Comparison of ENCODE assay signal across 29 cellular contexts in the genomic region with DNA sequence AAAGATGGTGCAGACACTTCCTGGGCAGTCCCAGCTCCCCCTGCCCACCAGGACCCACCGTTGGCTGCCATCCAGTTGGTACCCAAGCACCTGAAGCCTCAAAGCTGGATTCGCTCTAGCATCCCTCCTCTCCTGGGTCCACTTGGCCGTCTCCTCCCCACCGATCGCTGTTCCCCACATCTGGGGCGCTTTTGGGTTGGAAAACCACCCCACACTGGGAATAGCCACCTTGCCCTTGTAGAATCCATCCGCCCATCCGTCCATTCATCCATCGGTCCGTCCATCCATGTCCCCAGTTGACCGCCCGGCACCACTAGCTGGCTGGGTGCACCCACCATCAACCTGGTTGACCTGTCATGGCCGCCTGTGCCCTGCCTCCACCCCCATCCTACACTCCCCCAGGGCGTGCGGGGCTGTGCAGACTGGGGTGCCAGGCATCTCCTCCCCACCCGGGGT. TPM values are rescaled to one million over a fixed set of nuclear protein-coding genes. Genes with fewer than 3 reads are reported as not detected.
DNase-seq lines count a peak whose midpoint lies in the region; ATAC-seq and TF ChIP-seq lines count a peak whose summit lies in the region.
"Had no signal": no experiment of that assay in that cellular context is flagged by ENCODE, and none has a peak within 500 bp of the region (broad histone marks: within the 10 kb centered on the region; RNA-seq: fewer than 3 reads in every experiment).

No MANE protein-coding gene starts in this region.

- TF ChIP-seq POLR2A in gastroesophageal sphincter (IDR thresholded peaks at IDR 0.05) = no peak

- H3K27me3 Mint-ChIP-seq in T-helper 2 cell treated with Interferon-gamma antibody and Interleukin-4, amounts not matched to agents 5 μg/mL and 100 μg/mL, for 36 hours (ENCODE audit: low read depth) = no peaks in the 10 kb centered on the region

- H3K79me2 ChIP-seq in osteoblast (ENCODE audit: insufficient read depth, low read length) = no peaks in the 10 kb centered on the region

- DNase-seq in right cardiac atrium (peak in 1 of 3 donors; percentile 70), left ventricle myocardium inferior (no peak), osteoblast (ENCODE audit: insufficient read length, low spot score, missing footprints) (peak; percentile 31), aorta (peak; percentile 52 to 74), NOMO-1 treated with DMSO at 0.1 percent for 48 hours (lab: John Stamatoyannopoulos, UW; ENCODE audit: unreplicated experiment) (no peak)
- DNase-seq in T-helper 2 cell treated with Interferon-gamma antibody and Interleukin-4, amounts not matched to agents 5 μg/mL and 100 μg/mL, for 36 hours (ENCODE audit: low spot score) = no peak
- DNase-seq: CD8-positive, alpha-beta memory T cell; DMS 273 treated with DMSO at 0.1 percent for 48 hours; DMS79; EL; GDM1; Kasumi-1; MV-4-11; NCI-H1105; NCI-H1436 treated with DMSO at 0.1 percent for 48 hours; NCI-H1930; NCI-H446; NCI-H524 treated with DMSO at 0.1 percent for 48 hours; NCI-H82; NK-92 treated with Interleukin-12 subunit alpha and Interleukin-12 subunit beta, amount 100 ng/mL, for 24 hours; RPMI8226; SHP77 had no signal

- H4K20me1 ChIP-seq in osteoblast (ENCODE audit: insufficient read depth, low read length) = no peaks in the 10 kb centered on the region

- H3K27ac Mint-ChIP-seq in T-helper 2 cell treated with Interferon-gamma antibody and Interleukin-4, amounts not matched to agents 5 μg/mL and 100 μg/mL, for 36 hours = no peak overlapping the region
- H3K27ac Mint-ChIP-seq: CD14-positive monocyte had no signal

- no peaks in the 10 kb centered on the region for H3K4me1 Mint-ChIP-seq in T-helper 2 cell treated with Interferon-gamma antibody and Interleukin-4, amounts not matched to agents 5 μg/mL and 100 μg/mL, for 36 hours (ENCODE audit: low read depth)
- H3K4me1 Mint-ChIP-seq: CD14-positive monocyte; CD8-positive, alpha-beta memory T cell had no signal

- TF ChIP-seq EP300 in gastroesophageal sphincter (IDR thresholded peaks at IDR 0.05) = no peak

- no peak for TF ChIP-seq CTCF in left ventricle myocardium inferior (IDR thresholded peaks at IDR 0.05; ENCODE audit: borderline replicate concordance)
- no peak for TF ChIP-seq CTCF in gastroesophageal sphincter (IDR thresholded peaks at IDR 0.05)
- TF ChIP-seq CTCF in osteoblast (IDR thresholded peaks at IDR 0.05; ENCODE audit: extremely low read depth, low read depth, low read length) = no peak

- H3K36me3 Mint-ChIP-seq in T-helper 2 cell treated with Interferon-gamma antibody and Interleukin-4, amounts not matched to agents 5 μg/mL and 100 μg/mL, for 36 hours (ENCODE audit: low read depth) = no peaks in the 10 kb centered on the region
- H3K36me3 Mint-ChIP-seq: CD14-positive monocyte; CD8-positive, alpha-beta memory T cell had no signal

- H2AFZ ChIP-seq in osteoblast (ENCODE audit: low read length) = no peak overlapping the region

- H3K4me1 ChIP-seq in right cardiac atrium (ENCODE audit: control insufficient read depth, insufficient read depth, low read length) (no peaks in the 10 kb centered on the region), left ventricle myocardium inferior (no peaks in the 10 kb centered on the region), gastroesophageal sphincter (no peaks in the 10 kb centered on the region), osteoblast (ENCODE audit: insufficient read depth, low read length) (no peaks in the 10 kb centered on the region), aorta (ENCODE audit: control insufficient read depth in 1 of 2, insufficient read depth in 2 of 2, low read length in 2 of 2) (no peaks in the 10 kb centered on the region)

- no peaks in the 10 kb centered on the region for H3K27me3 ChIP-seq in right cardiac atrium (ENCODE audit: control insufficient read depth, insufficient read depth)
- H3K27me3 ChIP-seq in left ventricle myocardium inferior (ENCODE audit: low read depth) = no peaks in the 10 kb centered on the region
- no peaks in the 10 kb centered on the region for H3K27me3 ChIP-seq in gastroesophageal sphincter
- no peaks in the 10 kb centered on the region for H3K27me3 ChIP-seq in osteoblast (ENCODE audit: insufficient read depth, low read length)
- H3K27me3 ChIP-seq in aorta (ENCODE audit: control insufficient read depth in 1 of 2, insufficient read depth in 2 of 2, low read length in 1 of 2) = no peaks in the 10 kb centered on the region

- no peak overlapping the region for H3K4me3 ChIP-seq in right cardiac atrium (ENCODE audit: low read length)
- no peak overlapping the region for H3K4me3 ChIP-seq in left ventricle myocardium inferior
- H3K4me3 ChIP-seq in gastroesophageal sphincter = no peak overlapping the region
- H3K4me3 ChIP-seq in osteoblast (ENCODE audit: insufficient read depth, low read length) = no peak overlapping the region
- no peak overlapping the region for H3K4me3 ChIP-seq in aorta (ENCODE audit: low read length in 2 of 2)
- H3K4me3 ChIP-seq: GM12878, K562 had no signal

- H3K27ac ChIP-seq in right cardiac atrium (ENCODE audit: low read length) (no peak overlapping the region), left ventricle myocardium inferior (replicated peaks) (no peak overlapping the region), gastroesophageal sphincter (no peak overlapping the region), osteoblast (ENCODE audit: low read depth, low read length) (no peak overlapping the region), aorta (ENCODE audit: low read depth in 1 of 2, low read length in 2 of 2) (peak overlapping the region in 1 of 2 donors; percentile 12)

- ATAC-seq in right cardiac atrium = peak; percentile 6 to 12
- peak; percentile 3 for ATAC-seq in gastroesophageal sphincter
- no peak for ATAC-seq in aorta (ENCODE audit: low FRiP score)
- ATAC-seq in HG02623 (IDR thresholded peaks at IDR 0.05; ENCODE audit: unreplicated experiment) = no peak
- ATAC-seq: GM12878, K562 had no signal

- 87% methylated on average over 16 of the region's 16 CpGs for WGBS in right cardiac atrium
- 79 to 93% methylated on average over 3 to 10 of the region's 16 CpGs for WGBS in gastroesophageal sphincter (ENCODE audit: low coverage in 1 of 2), 2 donors
- 25 to 33% methylated on average over 16 of the region's 16 CpGs for WGBS in aorta, 2 donors

- H3K4me2 ChIP-seq in osteoblast (ENCODE audit: insufficient read depth, low read length) = no peak overlapping the region

- no peaks in the 10 kb centered on the region for H3K9me3 Mint-ChIP-seq in T-helper 2 cell treated with Interferon-gamma antibody and Interleukin-4, amounts not matched to agents 5 μg/mL and 100 μg/mL, for 36 hours
- H3K9me3 Mint-ChIP-seq: CD8-positive, alpha-beta memory T cell had no signal

- H3K36me3 ChIP-seq in left ventricle myocardium inferior (peaks cover 11% of the 10 kb centered on the region), gastroesophageal sphincter (peaks cover 0 to 49% of the 10 kb centered on the region in 2 donors), osteoblast (ENCODE audit: insufficient read depth, low read length) (no peaks in the 10 kb centered on the region), aorta (ENCODE audit: control insufficient read depth in 1 of 2, insufficient read depth in 2 of 2, low read length in 1 of 2) (peaks cover 0 to 3% of the 10 kb centered on the region in 2 donors)

- H3K9me3 ChIP-seq in right cardiac atrium (ENCODE audit: control insufficient read depth, low read length) (no peaks in the 10 kb centered on the region), left ventricle myocardium inferior (replicated peaks) (no peaks in the 10 kb centered on the region), gastroesophageal sphincter (no peaks in the 10 kb centered on the region), osteoblast (ENCODE audit: low read depth, low read length) (no peaks in the 10 kb centered on the region), aorta (ENCODE audit: control insufficient read depth, low read length) (no peaks in the 10 kb centered on the region)

- intact Hi-C loops in right cardiac atrium (cut with DNase I) = loop anchor here in 3 of 4 donors (5.0 to 10.0 kb wide), 3 partner anchors 136 to 336 kb away; no protein-coding TSS in a partner anchor
- intact Hi-C loops in left ventricle myocardium inferior (cut with micrococcal nuclease) = no loop called here
- intact Hi-C loops in aorta (cut with DNase I) = loop anchor here in 1 of 2 donors (5.0 to 10.0 kb wide), 2 partner anchors 133 to 316 kb away; no protein-coding TSS in a partner anchor

- no peak overlapping the region for H3K4me3 Mint-ChIP-seq in T-helper 2 cell treated with Interferon-gamma antibody and Interleukin-4, amounts not matched to agents 5 μg/mL and 100 μg/mL, for 36 hours
- H3K4me3 Mint-ChIP-seq: CD14-positive monocyte; CD8-positive, alpha-beta memory T cell had no signal

RNA-seq across cellular contexts. Expression of a gene that starts 14.5 kb away (rescaled TPM):
- total RNA-seq in right cardiac atrium (10 to 100 TPM; 10.4 to 13.5 (median 11.9) TPM), left ventricle myocardium inferior (10.1 TPM), gastroesophageal sphincter (10 to 100 TPM in 3 of 4 donors, 1 to 10 TPM in 1; 7.2 to 20.6 (median 13.2) TPM), osteoblast (46.7 and 48.9 TPM in 2 replicates), aorta (10 to 100 TPM; 14.7 to 18.9 TPM)
- polyA plus RNA-seq in right cardiac atrium (7.6 TPM), aorta (1 to 10 TPM; 6.1 to 8.4 TPM)

RNA-seq across cellular contexts. Expression of a gene that starts 41.1 kb away (rescaled TPM):
- total RNA-seq in right cardiac atrium (100 to 1,000 TPM in 3 of 4 donors, 10 to 100 TPM in 1; 100.0 to 323 (median 120) TPM), left ventricle myocardium inferior (51.6 TPM), gastroesophageal sphincter (100 to 1,000 TPM; 316 to 703 (median 441) TPM), osteoblast (69.1 and 113 TPM in 2 replicates), aorta (100 to 1,000 TPM; 556 to 836 TPM)
- polyA plus RNA-seq in right cardiac atrium (73.4 TPM), aorta (1,000 to 10,000 TPM in 1 of 2 donors, 100 to 1,000 TPM in 1; 262 to 1,097 TPM)
- total RNA-seq: CD8-positive, alpha-beta memory T cell; HT1080; SK-MEL-5 had no signal
- polyA plus RNA-seq: CD14-positive monocyte; CD8-positive, alpha-beta memory T cell; K562 had no signal

Comparison
In these comparisons a context has a peak if more than half of its experiments do, and no peak if none do; other contexts are left out.
1. ATAC-seq: peak in right cardiac atrium (2 of 2) and gastroesophageal sphincter (single experiment); none in aorta (single experiment) and HG02623 (single experiment).
2. DNase-seq: peak in osteoblast (single experiment) and aorta (2 of 2); none in left ventricle myocardium inferior (single experiment), NOMO-1 treated with DMSO at 0.1 percent for 48 hours (single experiment) and T-helper 2 cell treated with Interferon-gamma antibody and Interleukin-4, amounts not matched to agents 5 μg/mL and 100 μg/mL, for 36 hours (single experiment).